Comparison of ENCODE assay signal across 8 cellular contexts in genomic region chr3:38651153-38651789, GRCh38. TPM values are rescaled to one million over a fixed set of nuclear protein-coding genes. Genes with fewer than 3 reads are reported as not detected.
DNase-seq lines count a peak whose midpoint lies in the region; ATAC-seq and TF ChIP-seq lines count a peak whose summit lies in the region.

No MANE protein-coding gene starts in this region.

- H3K9ac ChIP-seq in BLaER1 (no peak overlapping the region), trophoblast cell (ENCODE audit: low read length) (no peak overlapping the region)

- H4K20me1 ChIP-seq in BLaER1 = no peaks in the 10 kb centered on the region

- TF ChIP-seq CTCF in uterus (IDR thresholded peaks at IDR 0.05) = peak; percentile 79 to 89 (median 82)

- DNase-seq in GM19240 (ENCODE audit: insufficient read length, low spot score) (peak; percentile 82), HT1080 (ENCODE audit: low read depth) (peak; percentile 73), RKO (ENCODE audit: low spot score) (peak; percentile 57), Right ventricle myocardium inferior (ENCODE audit: missing footprints) (peak; percentile 81), trophoblast cell (peak; percentile 56 to 81), uterus (peak; percentile 47 to 56)
- peak; percentile 61 for DNase-seq in activated effector memory CD4-positive, alpha-beta T cell treated with Interleukin-2 at 50 U/mL for 16 hours

- H3K9me3 ChIP-seq in BLaER1 (no peaks in the 10 kb centered on the region), trophoblast cell (ENCODE audit: insufficient read depth, low read depth, low read length) (peaks cover 6% of the 10 kb centered on the region), uterus (no peaks in the 10 kb centered on the region)

- H4K8ac ChIP-seq in trophoblast cell (ENCODE audit: low read depth, low read length) = no peak overlapping the region

- H3K4me1 ChIP-seq in BLaER1 (peaks cover 24% of the 10 kb centered on the region), trophoblast cell (ENCODE audit: control insufficient read depth in 1 of 2, insufficient read depth in 2 of 2, low read length in 2 of 2) (peaks cover 9 to 11% of the 10 kb centered on the region in 2 experiments), uterus (peaks cover 0 to 4% of the 10 kb centered on the region in 2 donors)

- no peak overlapping the region for H4K91ac ChIP-seq in trophoblast cell (ENCODE audit: low read depth, low read length)

- WGBS in trophoblast cell (ENCODE audit: extremely low coverage, insufficient coverage, insufficient read length) = no CpG with 5 or more reads among the region's 19 CpGs

- H3K36me3 ChIP-seq in BLaER1 = no peaks in the 10 kb centered on the region
- H3K36me3 ChIP-seq in trophoblast cell (ENCODE audit: control insufficient read depth in 1 of 2, insufficient read depth in 2 of 2, low read length in 2 of 2) = no peaks in the 10 kb centered on the region
- no peaks in the 10 kb centered on the region for H3K36me3 ChIP-seq in uterus

- H3K79me1 ChIP-seq in trophoblast cell (ENCODE audit: low read length) = no peaks in the 10 kb centered on the region

- H2BK120ac ChIP-seq in trophoblast cell (ENCODE audit: insufficient read depth, low read length, poor library complexity) = no peak overlapping the region

- TF ChIP-seq POLR2A in uterus (IDR thresholded peaks at IDR 0.05) = no peak

- H3K79me2 ChIP-seq in trophoblast cell (ENCODE audit: control insufficient read depth, insufficient read depth, low read length, poor library complexity) = no peaks in the 10 kb centered on the region

- peak; percentile 40 for ATAC-seq in Right ventricle myocardium inferior

- no peak overlapping the region for H3K4me3 ChIP-seq in BLaER1
- no peak overlapping the region for H3K4me3 ChIP-seq in trophoblast cell (ENCODE audit: low read depth, low read length)
- no peak overlapping the region for H3K4me3 ChIP-seq in uterus

- H2BK12ac ChIP-seq in trophoblast cell (ENCODE audit: low read length) = no peak overlapping the region

- no peak overlapping the region for H2AFZ ChIP-seq in trophoblast cell (ENCODE audit: insufficient read depth, low read length, poor library complexity)

- no peak overlapping the region for H3K23ac ChIP-seq in trophoblast cell (ENCODE audit: low read length)

- peaks cover 13% of the 10 kb centered on the region for H3K27me3 ChIP-seq in BLaER1
- H3K27me3 ChIP-seq in trophoblast cell (ENCODE audit: insufficient read depth, low read length) = peaks cover 21% of the 10 kb centered on the region
- no peaks in the 10 kb centered on the region for H3K27me3 ChIP-seq in uterus

- H3K27ac ChIP-seq in BLaER1 (no peak overlapping the region), trophoblast cell (ENCODE audit: low read depth, low read length) (no peak overlapping the region), uterus (no peak overlapping the region)

- intact Hi-C loops in Right ventricle myocardium inferior (cut with DNase I) (loop anchor here (2.0 kb wide), 2 partner anchors 130 to 154 kb away; partner anchors contain the start of gene EXOG), uterus (cut with DNase I; ENCODE audit: low total_unique reads) (no loop called here)

- no peak overlapping the region for H2BK5ac ChIP-seq in trophoblast cell (ENCODE audit: low read depth, low read length, poor library complexity)

- no peak overlapping the region for H3K14ac ChIP-seq in trophoblast cell (ENCODE audit: low read length)

- H2AK5ac ChIP-seq in trophoblast cell (ENCODE audit: low read length) = no peak overlapping the region

- H3K18ac ChIP-seq in trophoblast cell (ENCODE audit: low read length) = no peak overlapping the region

- H3K4me2 ChIP-seq in BLaER1 (peak overlapping the region; percentile 51), trophoblast cell (ENCODE audit: low read length) (peak overlapping the region; percentile 7)

- H4K12ac ChIP-seq in trophoblast cell (ENCODE audit: low read depth, low read length) = no peak overlapping the region

- no peak overlapping the region for H3K4ac ChIP-seq in trophoblast cell (ENCODE audit: low read depth, low read length)

RNA-seq across cellular contexts. Expression of gene SCN5A, which starts 1.8 kb away (rescaled TPM):
- total RNA-seq in HT1080 (2014; rRNA removed; shearing (Covaris generic)) = 5.9 and 6.5 TPM in 2 replicates
- polyA plus RNA-seq in HT1080 (2015; cell fraction: cytosol; rRNA removed) = 2.0 and 3.5 TPM in 2 replicates
- polyA plus RNA-seq in HT1080 (2015; cell fraction: nucleus; rRNA removed) = 1.9 and 2.9 TPM in 2 replicates
- total RNA-seq in Right ventricle myocardium inferior (163 TPM), uterus (1 to 10 TPM in 2 of 4 donors, under 1 TPM in 1, not detected in 1; under 0.01 to 3.2 (median 1.6) TPM)
- 0.93 and 0.94 TPM in 2 replicates for polyA plus RNA-seq in trophoblast cell (2013)

Comparison
In these comparisons a context has a peak if more than half of its experiments do, and no peak if none do; other contexts are left out.
1. RNA of gene SCN5A, which starts 1.8 kb away (total RNA-seq): 163 TPM in Right ventricle myocardium inferior (single experiment); 5.9 to 6.5 TPM in HT1080 and under 0.01 to 3.2 TPM in uterus; every median in the first group is over 10 times any median in the second.
2. Peak in every context shown above with its lines, with median percentiles within 50 percentile points of each other: DNase-seq.